In genomic region chr4:147044241-147044640, GRCh38 we compare ENCODE assay signal across 15 cellular contexts.
DNase-seq lines count a peak whose midpoint lies in the region.
"Had no signal": no experiment of that assay in that cellular context is flagged by ENCODE, and none has a peak within 500 bp of the region (broad histone marks: within the 10 kb centered on the region; RNA-seq: fewer than 3 reads in every experiment).

No MANE protein-coding gene starts in this region.

- H3K36me3 Mint-ChIP-seq in activated CD4-positive, alpha-beta T cell treated with anti-CD3 and anti-CD28 coated beads, Interleukin-2, amount 10 ng/mL, durations not matched to agents 24 days and 14 days (ENCODE audit: low read depth): no peaks in the 10 kb centered on the region
- H3K36me3 Mint-ChIP-seq: CD4-positive, CD25-positive, alpha-beta regulatory T cell had no signal

- H3K27ac Mint-ChIP-seq in activated CD4-positive, alpha-beta T cell treated with anti-CD3 and anti-CD28 coated beads, Interleukin-2, amount 10 ng/mL, durations not matched to agents 24 days and 14 days: no peak overlapping the region
- H3K27ac Mint-ChIP-seq: CD4-positive, CD25-positive, alpha-beta regulatory T cell had no signal

- H3K27me3 ChIP-seq in stomach smooth muscle (ENCODE audit: control insufficient read depth in 1 of 2, insufficient read depth in 2 of 2, low read length in 2 of 2): no peaks in the 10 kb centered on the region
- H3K27me3 ChIP-seq: BLaER1 had no signal

- H3K27ac ChIP-seq in stomach smooth muscle (ENCODE audit: low read length): peak overlapping the region; percentile 12
- H3K27ac ChIP-seq: BLaER1, GM23248, HL-60 had no signal

- H3K4me1 Mint-ChIP-seq in activated CD4-positive, alpha-beta T cell treated with anti-CD3 and anti-CD28 coated beads, Interleukin-2, amount 10 ng/mL, durations not matched to agents 24 days and 14 days: no peaks in the 10 kb centered on the region
- H3K4me1 Mint-ChIP-seq: CD4-positive, CD25-positive, alpha-beta regulatory T cell had no signal

- H3K4me3 Mint-ChIP-seq in activated CD4-positive, alpha-beta T cell treated with anti-CD3 and anti-CD28 coated beads, Interleukin-2, amount 10 ng/mL, durations not matched to agents 24 days and 14 days: no peak overlapping the region
- H3K4me3 Mint-ChIP-seq: CD4-positive, CD25-positive, alpha-beta regulatory T cell had no signal

- H3K9ac ChIP-seq in stomach smooth muscle (ENCODE audit: low read length in 2 of 2): no peak overlapping the region
- H3K9ac ChIP-seq: BLaER1, GM23248 had no signal

- H3K36me3 ChIP-seq in stomach smooth muscle (ENCODE audit: control insufficient read depth in 2 of 2, insufficient read depth in 2 of 2, low read length in 2 of 2): no peaks in the 10 kb centered on the region
- H3K36me3 ChIP-seq: BLaER1 had no signal

- no peaks in the 10 kb centered on the region for H3K9me3 ChIP-seq in stomach smooth muscle (ENCODE audit: control insufficient read depth in 2 of 2, low read length in 2 of 2)
- H3K9me3 ChIP-seq: BLaER1 had no signal

- H3K9me3 Mint-ChIP-seq in activated CD4-positive, alpha-beta T cell treated with anti-CD3 and anti-CD28 coated beads, Interleukin-2, amount 10 ng/mL, durations not matched to agents 24 days and 14 days: no peaks in the 10 kb centered on the region

- peaks cover 15% of the 10 kb centered on the region for H3K27me3 Mint-ChIP-seq in activated CD4-positive, alpha-beta T cell treated with anti-CD3 and anti-CD28 coated beads, Interleukin-2, amount 10 ng/mL, durations not matched to agents 24 days and 14 days

- peak overlapping the region; percentile 6 to 36 for H3K4me3 ChIP-seq in stomach smooth muscle (ENCODE audit: low read length in 2 of 2)
- H3K4me3 ChIP-seq: BLaER1, GM23248 had no signal

- intact Hi-C loops in activated CD4-positive, alpha-beta T cell treated with anti-CD3 and anti-CD28 coated beads, Interleukin-2, amount 10 ng/mL, durations not matched to agents 24 days and 14 days (cut with micrococcal nuclease): no loop called here

- peaks cover 9% of the 10 kb centered on the region for H3K4me1 ChIP-seq in stomach smooth muscle (ENCODE audit: control insufficient read depth, insufficient read depth, low read length)
- H3K4me1 ChIP-seq: BLaER1 had no signal

- DNase-seq in NCI-H2081 (lab: John Stamatoyannopoulos, UW) (peak; percentile 2 to 58), NCI-H2081 treated with DMSO at 0.1 percent for 48 hours (lab: John Stamatoyannopoulos, UW) (no peak), COR-L47 (lab: John Stamatoyannopoulos, UW) (peak; percentile 80), NCI-H69 (lab: John Stamatoyannopoulos, UW) (peak; percentile 22), NCI-H146 (lab: John Stamatoyannopoulos, UW) (no peak)
- no peak for DNase-seq in activated CD4-positive, alpha-beta T cell treated with anti-CD3 and anti-CD28 coated beads, Interleukin-2, amount 10 ng/mL, durations not matched to agents 24 days and 14 days
- DNase-seq: 8988T; AML-193; CD4-positive, CD25-positive, alpha-beta regulatory T cell; DND-41; GF-D8; GM23248 had no signal

Comparison
In these comparisons a context has a peak if more than half of its experiments do, and no peak if none do; other contexts are left out.
1. DNase-seq: peak in NCI-H2081 (2 of 2), COR-L47 (single experiment) and NCI-H69 (single experiment); none in NCI-H2081 treated with DMSO at 0.1 percent for 48 hours (single experiment), NCI-H146 (single experiment) and activated CD4-positive, alpha-beta T cell treated with anti-CD3 and anti-CD28 coated beads, Interleukin-2, amount 10 ng/mL, durations not matched to agents 24 days and 14 days (single experiment).